ENCODE assay signal across 8 cellular contexts in genomic region chr7:128104109-128104742, GRCh38.
DNase-seq lines count a peak whose midpoint lies in the region; ATAC-seq, FAIRE-seq and TF ChIP-seq lines count a peak whose summit lies in the region.

No MANE protein-coding gene starts in this region.

- peaks cover 29 to 53% of the 10 kb centered on the region in 2 donors for H3K4me1 Mint-ChIP-seq in natural killer cell

- CTCF ChIA-PET in A549 (lab: Yijun Ruan, JAX) = interaction anchor here (3.7 kb wide), 1 partner anchor 105 kb away, joined by 19 read pairs; no protein-coding TSS in a partner anchor

- peak in 1 of 2 experiments; percentile 23; a peak in 3 of 6 replicates for ATAC-seq in A549
- ATAC-seq in natural killer cell = peak; percentile 45 to 54 (median 52)

- intact Hi-C loops in natural killer cell (cut with micrococcal nuclease) = no loop called here

- POLR2A ChIA-PET in A549 (lab: Yijun Ruan, JAX) = no interaction called here

- TF ChIP-seq RAD21 in A549 (conservative IDR thresholded peaks at IDR 0.05 in 1 of 2, IDR thresholded peaks at IDR 0.05 in 1 of 2) = no peak

- no peaks in the 10 kb centered on the region for H3K9me3 Mint-ChIP-seq in natural killer cell

- TF ChIP-seq CTCF in A549 (IDR thresholded peaks at IDR 0.05) (no peak), natural killer cell (IDR thresholded peaks at IDR 0.05) (no peak)

- H3K4me3 ChIP-seq in A549 = peak overlapping the region; percentile 39
- peak overlapping the region; percentile 35 for H3K4me3 ChIP-seq in ectodermal cell (ENCODE audit: insufficient read depth, low read depth, low read length)

- no peaks in the 10 kb centered on the region for H3K36me3 Mint-ChIP-seq in natural killer cell

- WGBS in A549 (ENCODE audit: missing lambda C conversion rate) = 28% methylated on average over 40 of the region's 58 CpGs
- 5 to 6% methylated on average over 58 of the region's 58 CpGs for WGBS in ectodermal cell, 2 experiments

- H3K4me2 ChIP-seq in A549 = peak overlapping the region; percentile 87

- no peak for TF ChIP-seq EP300 in A549 (IDR thresholded peaks at IDR 0.05)

- H3K4me1 ChIP-seq in A549 = peaks cover 4% of the 10 kb centered on the region; the same call in 1 of the 3 replicates
- no peaks in the 10 kb centered on the region for H3K4me1 ChIP-seq in ectodermal cell (ENCODE audit: control insufficient read depth, insufficient read depth, low read length)

- FAIRE-seq in A549 (lab: Jason Lieb, UNC) (no peak), GM18507 (lab: Jason Lieb, UNC) (no peak), RCC 7860 (lab: Jason Lieb, UNC) (no peak)

- peaks cover 43% of the 10 kb centered on the region for H3K27me3 ChIP-seq in ectodermal cell (ENCODE audit: control insufficient read depth, insufficient read depth, low read length, poor library complexity, severe bottlenecking)

- no peak for TF ChIP-seq POLR2A in A549 (IDR thresholded peaks at IDR 0.05; ENCODE audit: low read length)

- peak overlapping the region; percentile 97 for H3K4me3 Mint-ChIP-seq in natural killer cell

- H3K27ac ChIP-seq in A549 (peak overlapping the region in 1 of 2 experiments; percentile 53; a peak in 3 of 6 replicates), ectodermal cell (ENCODE audit: insufficient read depth, low read depth, low read length, poor library complexity, severe bottlenecking) (no peak overlapping the region)

- H3K27me3 Mint-ChIP-seq in natural killer cell (ENCODE audit: low read depth in 2 of 2) = no peaks in the 10 kb centered on the region

- DNase-seq in A549 (ENCODE audit: low read depth in 1 of 2, low spot score in 1 of 2) (no peak), GM18507 (ENCODE audit: extremely low spot score, insufficient read length, low read depth) (peak; percentile 38), NCI-H82 treated with DMSO at 0.1 percent for 48 hours (lab: John Stamatoyannopoulos, UW; ENCODE audit: unreplicated experiment) (peak; percentile 27), natural killer cell (peak; percentile 21), EL (no peak), NCI-H187 (lab: John Stamatoyannopoulos, UW) (no peak), RCC 7860 (ENCODE audit: low spot score) (no peak)

- no peaks in the 10 kb centered on the region for H3K36me3 ChIP-seq in ectodermal cell (ENCODE audit: control insufficient read depth, insufficient read depth, low read length)

- H3K27ac Mint-ChIP-seq in natural killer cell = peak overlapping the region; percentile 62 to 84

- H3K9me3 ChIP-seq in A549 = no peaks in the 10 kb centered on the region
- H3K9me3 ChIP-seq in ectodermal cell (ENCODE audit: control insufficient read depth, low read length) = no peaks in the 10 kb centered on the region

TF ChIP-seq in A549, 52 proteins besides CTCF, POLR2A, EP300 and RAD21:
- no peak for TF ChIP-seq CHD2 (IDR thresholded peaks at IDR 0.05; ENCODE audit: low read length, partially characterized antibody)
- no peak for TF ChIP-seq HEYL (CRISPR knock-in tag; IDR thresholded peaks at IDR 0.05)
- TF ChIP-seq HDAC2 (IDR thresholded peaks at IDR 0.05) = no peak
- no peak for TF ChIP-seq MAX (IDR thresholded peaks at IDR 0.05)
- no peak for TF ChIP-seq HES2 (IDR thresholded peaks at IDR 0.05)
- TF ChIP-seq PBX3 (IDR thresholded peaks at IDR 0.05) = no peak
- no peak for TF ChIP-seq ZNF302 (CRISPR knock-in tag; IDR thresholded peaks at IDR 0.05)
- no peak for TF ChIP-seq ZSCAN20 (CRISPR knock-in tag; IDR thresholded peaks at IDR 0.05)
- TF ChIP-seq CBX8 (IDR thresholded peaks at IDR 0.05) = no peak
TF ChIP-seq in A549: peak in this region for 0.

Comparison
In these comparisons a context has a peak if more than half of its experiments do, and no peak if none do; other contexts are left out.
1. DNase-seq: peak in GM18507 (single experiment), NCI-H82 treated with DMSO at 0.1 percent for 48 hours (single experiment) and natural killer cell (single experiment); none in A549 (0 of 2), EL (single experiment), NCI-H187 (0 of 2) and RCC 7860 (single experiment).